Comparison of ENCODE assay signal across 8 cellular contexts in the genomic region with DNA sequence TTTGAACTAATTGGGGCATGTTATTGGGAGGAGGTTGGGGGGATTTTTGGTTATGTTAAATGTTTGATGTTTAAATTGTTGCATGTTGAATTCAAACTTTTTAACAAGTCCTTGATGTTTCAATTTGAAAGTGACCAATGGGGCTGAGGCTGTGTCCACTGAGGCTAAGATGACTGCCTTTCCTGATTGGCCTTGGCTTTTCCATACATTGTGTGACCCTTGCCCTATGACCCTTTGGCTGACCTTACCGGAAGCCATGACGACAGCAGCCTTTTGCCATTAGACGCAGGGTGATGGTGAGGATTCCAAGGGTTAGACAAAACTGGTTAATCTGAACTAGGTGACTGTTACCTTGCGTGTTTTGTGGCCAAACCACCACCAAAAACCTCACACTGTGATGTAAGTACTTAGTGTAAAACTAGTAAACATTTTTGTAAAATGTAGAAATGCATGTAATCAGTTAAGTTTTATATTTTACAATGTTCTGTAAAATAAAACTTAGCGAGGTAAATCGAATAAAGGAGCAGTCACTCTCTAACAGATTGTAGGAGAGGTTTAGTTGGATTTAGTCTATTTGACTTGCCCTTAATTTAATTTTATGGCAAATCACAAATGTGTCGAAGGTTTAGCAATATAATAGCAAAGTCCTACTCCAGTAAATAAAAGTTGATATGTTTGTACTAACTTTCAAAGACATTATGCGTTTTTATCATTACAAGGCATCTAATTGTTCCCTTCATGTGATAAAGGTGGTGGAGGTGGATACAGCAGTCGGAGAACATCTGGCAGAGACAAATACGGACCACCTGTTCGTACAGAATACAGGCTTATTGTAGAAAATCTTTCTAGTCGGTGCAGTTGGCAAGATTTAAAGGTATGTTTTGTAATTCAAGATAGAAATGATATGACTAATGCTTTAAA. TPM values are rescaled to one million over a fixed set of nuclear protein-coding genes. Genes with fewer than 3 reads are reported as not detected.
DNase-seq lines count a peak whose midpoint lies in the region; ATAC-seq and TF ChIP-seq lines count a peak whose summit lies in the region.

No MANE protein-coding gene starts in this region.

- H3K27me3 ChIP-seq in lower lobe of right lung (ENCODE audit: low read depth) (no peaks in the 10 kb centered on the region), upper lobe of left lung (no peaks in the 10 kb centered on the region)

- WGBS in upper lobe of left lung, 2 donors: 62% methylated on average over 12 of the region's 12 CpGs

- no peak for TF ChIP-seq POLR2A in upper lobe of left lung (IDR thresholded peaks at IDR 0.05)

- no peak for DNase-seq in AG10803 (ENCODE audit: low read depth)
- DNase-seq in Jurkat, Clone E6-1 (ENCODE audit: low read depth, low spot score): no peak
- no peak for DNase-seq in astrocyte of the spinal cord (ENCODE audit: low read depth, low spot score)
- no peak for DNase-seq in lower lobe of right lung
- no peak for DNase-seq in upper lobe of left lung
- no peak for DNase-seq in T1000 (lab: John Stamatoyannopoulos, UW)
- DNase-seq in NCI-H1436 (lab: John Stamatoyannopoulos, UW): no peak

- no peak for TF ChIP-seq CTCF in AG10803 (conservative IDR thresholded peaks at IDR 0.05; ENCODE audit: low read length)
- TF ChIP-seq CTCF in astrocyte of the spinal cord (IDR thresholded peaks at IDR 0.05; ENCODE audit: low read depth, low read length): no peak
- TF ChIP-seq CTCF in lower lobe of right lung (IDR thresholded peaks at IDR 0.05): no peak
- TF ChIP-seq CTCF in upper lobe of left lung (IDR thresholded peaks at IDR 0.05): no peak

- ATAC-seq in lower lobe of right lung (no peak), upper lobe of left lung (ENCODE audit: low FRiP score in 2 of 2) (no peak), GM18519 (IDR thresholded peaks at IDR 0.05; ENCODE audit: low FRiP score, unreplicated experiment) (no peak)

- TF ChIP-seq EP300 in upper lobe of left lung (IDR thresholded peaks at IDR 0.05): no peak

- H3K36me3 ChIP-seq in lower lobe of right lung (peaks cover 54% of the 10 kb centered on the region), upper lobe of left lung (peaks cover 40 to 54% (median 44%) of the 10 kb centered on the region in 4 donors)

- intact Hi-C loops in lower lobe of right lung (cut with DNase I): no loop called here

- no peak overlapping the region for H3K27ac ChIP-seq in lower lobe of right lung
- H3K27ac ChIP-seq in upper lobe of left lung: peak overlapping the region in 3 of 4 donors; percentile 99 to 100 (median 100)

- peaks cover 41% of the 10 kb centered on the region for H3K4me1 ChIP-seq in lower lobe of right lung
- peaks cover 14 to 27% (median 16%) of the 10 kb centered on the region in 4 donors for H3K4me1 ChIP-seq in upper lobe of left lung

- no peaks in the 10 kb centered on the region for H3K9me3 ChIP-seq in lower lobe of right lung
- no peaks in the 10 kb centered on the region for H3K9me3 ChIP-seq in upper lobe of left lung

- H3K4me3 ChIP-seq in AG10803 (ENCODE audit: low read length): peak overlapping the region; percentile 88
- H3K4me3 ChIP-seq in Jurkat, Clone E6-1 (ENCODE audit: low read length): peak overlapping the region; percentile 85
- H3K4me3 ChIP-seq in astrocyte of the spinal cord (ENCODE audit: low read depth, low read length): peak overlapping the region; percentile 97
- H3K4me3 ChIP-seq in lower lobe of right lung: peak overlapping the region; percentile 83
- peak overlapping the region; percentile 69 to 97 (median 86) for H3K4me3 ChIP-seq in upper lobe of left lung

- in situ Hi-C loops in astrocyte of the spinal cord (cut with HindIII; ENCODE audit: low sequenced_read_pairs): no loop called here

RNA-seq across cellular contexts. Expression of a gene that starts 1.6 kb away (rescaled TPM):
- polyA plus RNA-seq in Jurkat, Clone E6-1 (2012; ENCODE audit: insufficient read depth, insufficient read length): 176 TPM
- total RNA-seq in lower lobe of right lung: 145 TPM
- 100 to 1,000 TPM in 1 of 6 donors, 10 to 100 TPM in 5; 48.4 to 147 (median 93.2) TPM for total RNA-seq in upper lobe of left lung

RNA-seq across cellular contexts. Expression of a gene that starts 48.2 kb away (rescaled TPM):
- polyA plus RNA-seq in Jurkat, Clone E6-1 (2012; ENCODE audit: insufficient read depth, insufficient read length): 0.60 TPM
- total RNA-seq in lower lobe of right lung: 10.5 TPM
- total RNA-seq in upper lobe of left lung: 10 to 100 TPM in 3 of 6 donors, 1 to 10 TPM in 3; 4.9 to 50.3 (median 11.3) TPM
